Comparison of ENCODE assay signal across 13 cellular contexts in the genomic region with DNA sequence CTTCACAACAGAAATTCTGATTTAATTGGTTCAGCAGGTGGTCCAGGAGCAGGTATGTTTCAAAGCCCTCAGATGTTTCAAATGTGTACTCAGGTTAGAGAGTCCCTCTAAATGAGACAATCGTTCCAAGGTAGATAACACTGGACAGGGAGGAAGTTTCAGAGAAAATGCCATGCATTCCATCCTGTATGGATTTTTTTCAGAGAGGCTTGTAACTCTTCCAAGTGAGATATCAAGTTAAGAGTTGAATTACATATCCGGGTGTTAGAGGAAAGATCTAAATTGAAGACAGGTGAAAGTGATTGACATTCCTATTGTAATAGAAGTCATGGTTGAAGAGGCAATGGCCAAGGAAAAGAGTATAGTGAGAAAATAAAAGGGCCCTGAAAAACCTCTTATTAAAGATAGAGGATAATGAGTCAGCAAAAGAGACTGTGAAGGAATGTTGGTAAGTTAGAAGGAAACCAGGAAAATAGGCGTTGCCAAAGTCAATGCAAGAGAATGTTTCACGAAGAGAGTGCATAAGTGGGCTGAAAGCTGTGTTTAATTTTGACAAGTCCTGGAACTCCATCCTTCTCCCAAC.
DNase-seq lines count a peak whose midpoint lies in the region; ATAC-seq and TF ChIP-seq lines count a peak whose summit lies in the region.
"Had no signal": no experiment of that assay in that cellular context is flagged by ENCODE, and none has a peak within 500 bp of the region (broad histone marks: within the 10 kb centered on the region; RNA-seq: fewer than 3 reads in every experiment).

No MANE protein-coding gene starts in this region.

- TF ChIP-seq POLR2A in adrenal gland (IDR thresholded peaks at IDR 0.05): no peak

- DNase-seq in Caki2 (ENCODE audit: low read depth) (peak; percentile 71), M059J (ENCODE audit: low read depth) (peak; percentile 71), epithelial cell of esophagus (ENCODE audit: low read depth) (peak; percentile 54), mucosa of descending colon (no peak), RKO (ENCODE audit: low spot score) (no peak), adrenal gland (no peak)
- DNase-seq in activated CD4-positive, CD25-positive, alpha-beta regulatory T cell (lab: John Stamatoyannopoulos, UW): no peak
- DNase-seq: CD4-positive, alpha-beta T cell; NCI-H1105 treated with DMSO at 0.1 percent for 48 hours; ovary; T-helper 9 cell; testis had no signal

- intact Hi-C loops in mucosa of descending colon (cut with DNase I, micrococcal nuclease): no loop called here
- intact Hi-C loops in adrenal gland (cut with DNase I): no loop called here

- H3K27ac ChIP-seq in adrenal gland: no peak overlapping the region
- H3K27ac ChIP-seq: ovary, testis had no signal

- no peaks in the 10 kb centered on the region for H3K4me1 ChIP-seq in mucosa of descending colon (ENCODE audit: low read depth)
- H3K4me1 ChIP-seq in adrenal gland (replicated peaks in 1 of 2): no peaks in the 10 kb centered on the region
- H3K4me1 ChIP-seq: testis had no signal

- no peak overlapping the region for H3K4me3 ChIP-seq in epithelial cell of esophagus (ENCODE audit: low read length)
- no peak overlapping the region for H3K4me3 ChIP-seq in mucosa of descending colon
- no peak overlapping the region for H3K4me3 ChIP-seq in adrenal gland
- H3K4me3 ChIP-seq: ovary, testis had no signal

- ATAC-seq in mucosa of descending colon: peak; percentile 29
- no peak for ATAC-seq in GM18867 (IDR thresholded peaks at IDR 0.05; ENCODE audit: unreplicated experiment)

- 56 to 69% (median 66%) methylated on average over 4 of the region's 4 CpGs for WGBS in adrenal gland, 4 donors

- in situ Hi-C loops in Caki2 (cut with HindIII; ENCODE audit: low pct_unique_long_range_greater_than_20kb, low sequenced_read_pairs): no loop called here

- TF ChIP-seq CTCF in epithelial cell of esophagus (IDR thresholded peaks at IDR 0.05; ENCODE audit: insufficient read depth, low read depth, low read length, missing control alignments) (no peak), mucosa of descending colon (IDR thresholded peaks at IDR 0.05) (no peak), adrenal gland (IDR thresholded peaks at IDR 0.05) (no peak)

- H3K36me3 ChIP-seq in mucosa of descending colon (ENCODE audit: low read depth): no peaks in the 10 kb centered on the region
- no peaks in the 10 kb centered on the region for H3K36me3 ChIP-seq in adrenal gland (replicated peaks in 1 of 2)
- H3K36me3 ChIP-seq: ovary had no signal

- H3K27me3 ChIP-seq in adrenal gland: no peaks in the 10 kb centered on the region
- H3K27me3 ChIP-seq: ovary, testis had no signal

- H3K9me3 ChIP-seq in mucosa of descending colon: no peaks in the 10 kb centered on the region
- H3K9me3 ChIP-seq in adrenal gland (replicated peaks in 1 of 3): no peaks in the 10 kb centered on the region
- H3K9me3 ChIP-seq: ovary, testis had no signal

Comparison
In these comparisons a context has a peak if more than half of its experiments do, and no peak if none do; other contexts are left out.
1. DNase-seq: peak in Caki2 (single experiment), M059J (single experiment) and epithelial cell of esophagus (single experiment); none in mucosa of descending colon (0 of 3), RKO (single experiment), activated CD4-positive, CD25-positive, alpha-beta regulatory T cell (0 of 4) and adrenal gland (0 of 7).